ENCODE assay signal across 2 cellular contexts in the genomic region with DNA sequence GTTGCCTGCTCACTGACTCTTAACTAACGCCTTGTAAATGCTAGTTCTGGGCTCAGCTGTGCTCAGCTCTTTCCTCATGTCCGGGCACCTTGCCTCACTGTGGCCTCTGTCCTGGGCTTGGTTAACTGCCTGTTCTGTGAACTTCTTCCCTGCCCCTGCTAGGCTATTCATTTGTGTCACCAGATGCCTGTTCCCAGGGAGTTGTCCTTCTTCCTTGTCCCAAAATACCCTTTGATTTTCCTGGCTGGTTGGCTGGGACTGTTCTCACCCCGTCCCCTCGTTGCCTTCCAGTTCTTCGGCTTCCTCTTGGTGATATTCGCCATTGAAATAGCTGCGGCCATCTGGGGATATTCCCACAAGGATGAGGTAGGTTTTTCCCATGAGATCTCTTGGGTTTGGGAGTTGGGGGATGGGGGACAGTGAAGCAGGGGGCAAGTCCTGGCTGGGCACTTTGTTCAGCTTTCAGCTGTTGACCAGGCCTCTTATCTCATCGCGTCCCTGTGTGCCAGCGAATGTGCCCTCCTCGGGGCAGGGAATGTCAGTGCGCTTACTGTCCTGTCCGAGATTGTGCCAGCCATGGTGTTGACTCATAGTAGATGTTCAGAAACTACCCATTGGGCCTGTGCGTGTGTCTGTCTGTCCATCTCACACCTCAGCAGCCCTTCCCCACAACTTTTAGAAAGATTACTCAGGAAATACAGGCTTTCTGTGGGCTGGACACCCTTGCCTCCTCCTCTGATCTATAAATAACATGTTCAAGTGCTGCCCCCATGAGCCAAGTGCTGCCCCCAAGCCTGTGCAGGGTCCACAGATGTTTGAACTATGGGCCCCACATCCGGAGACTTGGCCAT.
TF ChIP-seq lines count a peak whose summit lies in the region.

No MANE protein-coding gene starts in this region.

TF ChIP-seq in IMR-90, 13 proteins besides CTCF, POLR2A, EP300 and RAD21:
- TF ChIP-seq CEBPB (IDR thresholded peaks at IDR 0.05; ENCODE audit: low read depth, low read length) = no peak
- TF ChIP-seq SMC3 (IDR thresholded peaks at IDR 0.05; ENCODE audit: low read depth, low read length) = no peak
- TF ChIP-seq FOS (IDR thresholded peaks at IDR 0.05; ENCODE audit: low read depth, low read length) = no peak
- no peak for TF ChIP-seq BHLHE40 (IDR thresholded peaks at IDR 0.05; ENCODE audit: low read depth, low read length)
- TF ChIP-seq, protein P1, sequence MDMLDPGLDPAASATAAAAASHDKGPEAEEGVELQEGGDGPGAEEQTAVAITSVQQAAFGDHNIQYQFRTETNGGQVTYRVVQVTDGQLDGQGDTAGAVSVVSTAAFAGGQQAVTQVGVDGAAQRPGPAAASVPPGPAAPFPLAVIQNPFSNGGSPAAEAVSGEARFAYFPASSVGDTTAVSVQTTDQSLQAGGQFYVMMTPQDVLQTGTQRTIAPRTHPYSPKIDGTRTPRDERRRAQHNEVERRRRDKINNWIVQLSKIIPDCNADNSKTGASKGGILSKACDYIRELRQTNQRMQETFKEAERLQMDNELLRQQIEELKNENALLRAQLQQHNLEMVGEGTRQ (IDR thresholded peaks at IDR 0.05; ENCODE audit: low read depth, low read length) = no peak
- no peak for TF ChIP-seq RFX5 (IDR thresholded peaks at IDR 0.05; ENCODE audit: low read depth, low read length)
- no peak for TF ChIP-seq MXI1 (IDR thresholded peaks at IDR 0.05; ENCODE audit: borderline replicate concordance, low read depth, low read length)
- no peak for TF ChIP-seq RCOR1 (IDR thresholded peaks at IDR 0.05; ENCODE audit: insufficient replicate concordance, low read length)

TF ChIP-seq in HepG2, 621 proteins besides CTCF, POLR2A, EP300 and RAD21:
- peak; percentile 27; the same call in 1 of the 2 replicates for TF ChIP-seq STAG1 (CRISPR knock-in tag; IDR thresholded peaks at IDR 0.05)
- TF ChIP-seq ATF2 (CRISPR knock-in tag; IDR thresholded peaks at IDR 0.05) = no peak
